17 cellular contexts compared by ENCODE assay signal in the genomic region with DNA sequence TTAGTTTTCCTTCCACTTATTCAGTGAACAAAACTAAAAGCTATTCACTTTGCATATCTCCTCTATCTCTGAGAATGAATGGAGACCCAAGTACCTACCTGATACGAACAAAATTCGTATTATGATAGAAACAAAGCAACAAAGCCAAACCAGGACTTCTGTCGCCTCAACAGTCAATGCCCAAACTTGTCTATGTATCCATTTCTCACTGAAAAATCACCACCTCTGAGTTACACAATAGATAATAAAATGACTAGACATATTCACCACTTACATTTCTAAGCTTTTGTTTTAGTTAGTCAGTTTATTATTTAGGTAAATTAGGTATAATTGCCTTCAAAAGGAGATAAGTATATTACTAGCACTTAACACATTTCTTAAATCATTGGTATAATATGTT.
A peak's percentile ranks its signal among the peaks of the same experiment; 100 is the strongest.
DNase-seq lines count a peak whose midpoint lies in the region; ATAC-seq, FAIRE-seq and TF ChIP-seq lines count a peak whose summit lies in the region.
"Had no signal": no experiment of that assay in that cellular context is flagged by ENCODE, and none has a peak within 500 bp of the region (broad histone marks: within the 10 kb centered on the region; RNA-seq: fewer than 3 reads in every experiment).

No MANE protein-coding gene starts in this region.

- TF ChIP-seq EP300 in HepG2 (IDR thresholded peaks at IDR 0.05; ENCODE audit: low read depth in 2 of 2, low read length in 2 of 2), result no peak
- TF ChIP-seq EP300 in HepG2 (CRISPR knock-in tag; IDR thresholded peaks at IDR 0.05; ENCODE audit: borderline replicate concordance), result no peak
- no peak for TF ChIP-seq EP300 in tibial nerve (IDR thresholded peaks at IDR 0.05)

- no peaks in the 10 kb centered on the region for H3K27me3 ChIP-seq in breast epithelium
- no peaks in the 10 kb centered on the region for H3K27me3 ChIP-seq in OCI-LY1 (ENCODE audit: insufficient read depth, low read length)
- no peaks in the 10 kb centered on the region for H3K27me3 ChIP-seq in bronchial epithelial cell (ENCODE audit: control insufficient read depth, insufficient read depth, low read length)
- H3K27me3 ChIP-seq in HepG2 (ENCODE audit: control insufficient read depth in 1 of 2, insufficient read depth in 2 of 2, low read length in 2 of 2), result no peaks in the 10 kb centered on the region
- H3K27me3 ChIP-seq in tibial nerve, result no peaks in the 10 kb centered on the region
- H3K27me3 ChIP-seq: BLaER1 treated with 17β-estradiol and CSF1 and Interleukin-3, amounts not matched to agents 10 nM and 100 nM had no signal

- no peaks in the 10 kb centered on the region for H3K9me3 Mint-ChIP-seq in MCF 10A (ENCODE audit: unreplicated experiment)
- H3K9me3 Mint-ChIP-seq: CD4-positive, CD25-positive, alpha-beta regulatory T cell; HFFc6; IgD-negative memory B cell had no signal

- TF ChIP-seq POLR2A in breast epithelium (IDR thresholded peaks at IDR 0.05) (no peak), HepG2 (IDR thresholded peaks at IDR 0.05; ENCODE audit: insufficient read depth in 1 of 2, low read depth in 2 of 2, low read length in 2 of 2) (no peak), tibial nerve (IDR thresholded peaks at IDR 0.05) (no peak)

- H3K4me2 ChIP-seq in OCI-LY1 (ENCODE audit: low read length), result no peak overlapping the region
- H3K4me2 ChIP-seq in HepG2 (ENCODE audit: low read depth, low read length), result no peak overlapping the region
- H3K4me2 ChIP-seq: BLaER1 treated with 17β-estradiol and CSF1 and Interleukin-3, amounts not matched to agents 10 nM and 100 nM had no signal

- no TSS peak for BruUV-seq in MCF 10A (replicated peaks; lab: Mats Ljungman, UMichigan)
- BruUV-seq in HepG2 (replicated peaks; lab: Mats Ljungman, UMichigan), result no TSS peak

- H3K9me2 ChIP-seq in OCI-LY1 (ENCODE audit: low read depth, low read length), result no peaks in the 10 kb centered on the region

- no peaks in the 10 kb centered on the region for H3K4me1 ChIP-seq in breast epithelium
- H3K4me1 ChIP-seq in OCI-LY1 (ENCODE audit: insufficient read depth, low read length, severe bottlenecking), result peaks cover 59% of the 10 kb centered on the region
- H3K4me1 ChIP-seq in HepG2 (ENCODE audit: insufficient read depth, low read length), result peaks cover 30% of the 10 kb centered on the region
- H3K4me1 ChIP-seq in tibial nerve, result peaks cover 0 to 48% (median 20%) of the 10 kb centered on the region in 4 donors

- H3K79me2 ChIP-seq in OCI-LY1 (ENCODE audit: insufficient read depth, low read length) (no peaks in the 10 kb centered on the region), HepG2 (ENCODE audit: insufficient read depth, low read length) (no peaks in the 10 kb centered on the region)

- no peak for ATAC-seq in HepG2

- TF ChIP-seq RAD21 in HepG2 (CRISPR knock-in tag; IDR thresholded peaks at IDR 0.05), result no peak

- H3K9ac ChIP-seq in OCI-LY1 (ENCODE audit: low read length) (no peak overlapping the region), HepG2 (ENCODE audit: insufficient read depth, low read depth, low read length) (no peak overlapping the region)
- H3K9ac ChIP-seq: BLaER1 treated with 17β-estradiol and CSF1 and Interleukin-3, amounts not matched to agents 10 nM and 100 nM had no signal

- no peaks in the 10 kb centered on the region for H4K20me1 ChIP-seq in OCI-LY1 (ENCODE audit: insufficient read depth, low read length)
- H4K20me1 ChIP-seq in HepG2 (ENCODE audit: insufficient read depth, low read length), result no peaks in the 10 kb centered on the region
- H4K20me1 ChIP-seq: BLaER1 treated with 17β-estradiol and CSF1 and Interleukin-3, amounts not matched to agents 10 nM and 100 nM had no signal

- DNase-seq in MCF 10A (ENCODE audit: unreplicated experiment) (peak; percentile 1), breast epithelium (ENCODE audit: low spot score in 2 of 2) (no peak), bronchial epithelial cell (ENCODE audit: low read depth) (peak; percentile 75), HepG2 (ENCODE audit: low spot score) (no peak), tibial nerve (ENCODE audit: low spot score in 2 of 2) (no peak), NOMO-1 (lab: John Stamatoyannopoulos, UW; ENCODE audit: unreplicated experiment in 2 of 2) (no peak)
- DNase-seq: AML-193; Calu3; CD4-positive, CD25-positive, alpha-beta regulatory T cell; DMS 273 treated with DMSO at 0.1 percent for 48 hours; HCEC 1CT; HFFc6 had no signal

- H3K4me1 Mint-ChIP-seq in MCF 10A (ENCODE audit: insufficient read depth, unreplicated experiment), result peaks cover 11% of the 10 kb centered on the region

- 78% methylated on average over 3 of the region's 3 CpGs for WGBS in HepG2 (ENCODE audit: low lambda C conversion rate)
- 65 to 78% methylated on average over 3 of the region's 3 CpGs for WGBS in tibial nerve, 2 donors

- in situ Hi-C loops in HepG2 (cut with HindIII; ENCODE audit: extremely low pct_ligation_motif_present, low pct_unique_long_range_greater_than_20kb), result no loop called here

- H3K27ac Mint-ChIP-seq in MCF 10A (ENCODE audit: low read depth, unreplicated experiment), result no peak overlapping the region
- H3K27ac Mint-ChIP-seq: CD4-positive, CD25-positive, alpha-beta regulatory T cell; HFFc6 had no signal

- H3K27me3 Mint-ChIP-seq in MCF 10A (ENCODE audit: insufficient read depth, unreplicated experiment), result no peaks in the 10 kb centered on the region
- H3K27me3 Mint-ChIP-seq: CD4-positive, CD25-positive, alpha-beta regulatory T cell had no signal

- H3K27ac ChIP-seq in breast epithelium (no peak overlapping the region), OCI-LY1 (ENCODE audit: low read depth, low read length, poor library complexity, severe bottlenecking) (peak overlapping the region; percentile 97), HepG2 (ENCODE audit: extremely low read length, insufficient read depth, low read length) (no peak overlapping the region), tibial nerve (peak overlapping the region in 1 of 4 donors; percentile 21)
- H3K27ac ChIP-seq: 22Rv1; BLaER1 treated with 17β-estradiol and CSF1 and Interleukin-3, amounts not matched to agents 10 nM and 100 nM had no signal

- POLR2A ChIA-PET in MCF 10A (lab: Yijun Ruan, JAX), result interaction anchor here (0.7 to 2.1 kb wide), 3 partner anchors 9 to 490 kb away, joined by 3 to 10 read pairs (median 5); a partner anchor contains a TSS
- POLR2A ChIA-PET in HepG2 (lab: Yijun Ruan, JAX), result no interaction called here

- intact Hi-C loops in MCF 10A (cut with micrococcal nuclease), result no loop called here
- intact Hi-C loops in breast epithelium (cut with DNase I; ENCODE audit: low total_unique reads), result no loop called here
- intact Hi-C loops in HepG2 (cut with micrococcal nuclease; ENCODE audit: unreplicated experiment), result no loop called here

- H3K36me3 Mint-ChIP-seq in MCF 10A (ENCODE audit: insufficient read depth, unreplicated experiment), result no peaks in the 10 kb centered on the region

- TF ChIP-seq CTCF in MCF 10A (IDR thresholded peaks at IDR 0.05; ENCODE audit: unreplicated experiment) (no peak), breast epithelium (IDR thresholded peaks at IDR 0.05) (no peak), OCI-LY1 (IDR thresholded peaks at IDR 0.05; ENCODE audit: low read length) (no peak), bronchial epithelial cell (IDR thresholded peaks at IDR 0.05; ENCODE audit: insufficient read depth, low read length, severe bottlenecking) (no peak), HepG2 (CRISPR knock-in tag; IDR thresholded peaks at IDR 0.05) (no peak), tibial nerve (IDR thresholded peaks at IDR 0.05) (no peak)

- peaks cover 4% of the 10 kb centered on the region; the same call in 1 of the 2 replicates for H3F3A ChIP-seq in OCI-LY1 (ENCODE audit: insufficient read depth, low read length)

- H3K36me3 ChIP-seq in breast epithelium (no peaks in the 10 kb centered on the region), OCI-LY1 (ENCODE audit: insufficient read depth, low read length) (peaks cover 27% of the 10 kb centered on the region), bronchial epithelial cell (ENCODE audit: control insufficient read depth, insufficient read depth, low read length) (no peaks in the 10 kb centered on the region), HepG2 (replicated peaks in 1 of 2; ENCODE audit: control insufficient read depth in 1 of 2, insufficient read depth in 2 of 2, low read length in 2 of 2) (no peaks in the 10 kb centered on the region), tibial nerve (peaks cover 0 to 13% (median 0%) of the 10 kb centered on the region in 3 donors)

- H2AFZ ChIP-seq in OCI-LY1 (ENCODE audit: low read length), result no peak overlapping the region
- H2AFZ ChIP-seq in HepG2 (ENCODE audit: low read length), result no peak overlapping the region

- CTCF ChIA-PET in MCF 10A (lab: Yijun Ruan, JAX) (interaction anchor here (0.6 to 0.8 kb wide), 2 partner anchors 16 to 334 kb away, joined by 3 read pairs; no protein-coding TSS in a partner anchor), HepG2 (lab: Yijun Ruan, JAX; ENCODE audit: low intra/inter-chr PET ratio, low total read pairs) (no interaction called here)

- no peak overlapping the region for H3K4me3 ChIP-seq in breast epithelium
- no peak overlapping the region for H3K4me3 ChIP-seq in OCI-LY1 (ENCODE audit: low read depth, low read length, poor library complexity, severe bottlenecking)
- no peak overlapping the region for H3K4me3 ChIP-seq in bronchial epithelial cell (ENCODE audit: low read depth, low read length)
- no peak overlapping the region for H3K4me3 ChIP-seq in HepG2 (replicated peaks in 1 of 3; ENCODE audit: insufficient read depth in 1 of 3, low read depth in 2 of 3, low read length in 3 of 3)
- no peak overlapping the region for H3K4me3 ChIP-seq in tibial nerve
- H3K4me3 ChIP-seq: BLaER1 treated with 17β-estradiol and CSF1 and Interleukin-3, amounts not matched to agents 10 nM and 100 nM had no signal

- H3K9me3 ChIP-seq in breast epithelium (no peaks in the 10 kb centered on the region), OCI-LY1 (ENCODE audit: low read length) (no peaks in the 10 kb centered on the region), HepG2 (ENCODE audit: low read length) (no peaks in the 10 kb centered on the region), tibial nerve (no peaks in the 10 kb centered on the region)
- H3K9me3 ChIP-seq: BLaER1 treated with 17β-estradiol and CSF1 and Interleukin-3, amounts not matched to agents 10 nM and 100 nM had no signal

- FAIRE-seq in bronchial epithelial cell (lab: Jason Lieb, UNC) (no peak), HepG2 (lab: Jason Lieb, UNC) (no peak)
- FAIRE-seq: GM18507 had no signal

- no peak overlapping the region for H3K4me3 Mint-ChIP-seq in MCF 10A (ENCODE audit: unreplicated experiment)
- H3K4me3 Mint-ChIP-seq: CD4-positive, CD25-positive, alpha-beta regulatory T cell; HFFc6 had no signal

TF ChIP-seq in HepG2, 621 proteins besides CTCF, POLR2A, EP300 and RAD21 (continues in another document):
- TF ChIP-seq GABPA (IDR thresholded peaks at IDR 0.05; ENCODE audit: low read depth, low read length), result no peak
- TF ChIP-seq GABPA (CRISPR knock-in tag; IDR thresholded peaks at IDR 0.05; ENCODE audit: low read depth), result no peak

Comparison
In these comparisons a context has a peak if more than half of its experiments do, and no peak if none do; other contexts are left out.
1. DNase-seq: peak in MCF 10A (single experiment) and bronchial epithelial cell (single experiment); none in breast epithelium (0 of 2), HepG2 (single experiment), tibial nerve (0 of 2) and NOMO-1 (0 of 2).